ENCODE assay signal across 8 cellular contexts in the genomic region with DNA sequence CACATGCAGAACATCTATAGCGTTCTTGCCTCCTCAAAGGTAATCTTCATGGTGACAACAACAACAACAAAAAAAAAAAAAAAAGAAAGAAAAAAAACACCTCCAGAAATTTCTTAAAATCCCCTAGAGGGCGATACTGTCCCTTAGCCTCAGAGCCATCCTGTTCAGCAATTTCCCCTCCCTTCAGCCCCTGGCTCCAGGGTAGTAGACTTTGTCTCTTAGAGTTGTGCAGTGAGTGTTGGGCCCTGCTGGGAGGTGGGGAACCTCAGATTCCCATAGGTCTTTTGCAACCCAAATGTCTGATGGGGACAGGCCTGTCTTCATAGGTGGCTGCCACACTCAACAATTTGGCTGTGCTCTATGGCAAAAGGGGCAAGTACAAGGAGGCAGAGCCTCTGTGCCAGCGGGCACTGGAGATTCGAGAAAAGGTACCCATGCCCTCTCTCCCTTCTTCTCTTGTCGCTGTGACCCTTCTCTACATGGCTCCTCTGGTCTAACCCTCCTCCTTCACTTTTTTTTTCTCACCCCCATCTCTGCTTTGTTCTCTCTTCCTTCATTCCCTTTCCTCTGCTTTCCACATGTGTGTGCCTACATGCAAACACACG. TPM values are rescaled to one million over a fixed set of nuclear protein-coding genes. Genes with fewer than 3 reads are reported as not detected.
A peak's percentile ranks its signal among the peaks of the same experiment; 100 is the strongest.
DNase-seq lines count a peak whose midpoint lies in the region; ATAC-seq, FAIRE-seq and TF ChIP-seq lines count a peak whose summit lies in the region.

No MANE protein-coding gene starts in this region.

- H3K4me3 ChIP-seq in heart left ventricle, result no peak overlapping the region
- no peak overlapping the region for H3K4me3 ChIP-seq in right atrium auricular region

- H3K4me1 Mint-ChIP-seq in stimulated activated naive CD8-positive, alpha-beta T cell treated with anti-CD3 and anti-CD28 coated beads, Interleukin-15, amount 100 ng/mL, for 72 hours, result no peaks in the 10 kb centered on the region

- DNase-seq in heart left ventricle (no peak), right atrium auricular region (ENCODE audit: low spot score) (no peak), M059J (ENCODE audit: low read depth) (peak; percentile 69), foreskin keratinocyte (no peak)
- no peak for DNase-seq in stimulated activated naive CD8-positive, alpha-beta T cell treated with anti-CD3 and anti-CD28 coated beads, Interleukin-15, amount 100 ng/mL, for 72 hours
- DNase-seq in stimulated activated CD4-positive, alpha-beta T cell treated with anti-CD3 and anti-CD28 coated beads, Interleukin-1b, Interleukin-23, amount 100 ng/mL, for 48 hours, result no peak

- TF ChIP-seq POLR2A in heart left ventricle (IDR thresholded peaks at IDR 0.05), result no peak

- 66 to 67% (median 66%) methylated on average over 6 of the region's 6 CpGs for WGBS in heart left ventricle, 4 donors

- H3K9me3 ChIP-seq in heart left ventricle, result no peaks in the 10 kb centered on the region
- no peaks in the 10 kb centered on the region for H3K9me3 ChIP-seq in right atrium auricular region

- H3K36me3 ChIP-seq in heart left ventricle (peaks cover 0 to 77% (median 56%) of the 10 kb centered on the region in 9 donors), right atrium auricular region (peaks cover 54% of the 10 kb centered on the region)

- H3K4me1 ChIP-seq in heart left ventricle, result no peaks in the 10 kb centered on the region
- H3K4me1 ChIP-seq in right atrium auricular region, result no peaks in the 10 kb centered on the region
- no peaks in the 10 kb centered on the region for H3K4me1 ChIP-seq in foreskin keratinocyte

- TF ChIP-seq CTCF in heart left ventricle (IDR thresholded peaks at IDR 0.05) (peak in 9 of 12 donors; percentile 10 to 52 (median 39)), right atrium auricular region (IDR thresholded peaks at IDR 0.05) (peak in 1 of 2 donors; percentile 55), foreskin keratinocyte (conservative IDR thresholded peaks at IDR 0.05) (peak; percentile 76)

- H3K4me3 Mint-ChIP-seq in stimulated activated naive CD8-positive, alpha-beta T cell treated with anti-CD3 and anti-CD28 coated beads, Interleukin-15, amount 100 ng/mL, for 72 hours, result no peak overlapping the region

- ATAC-seq in heart left ventricle, result no peak
- ATAC-seq in foreskin keratinocyte, result peak; percentile 53
- ATAC-seq in stimulated activated naive CD8-positive, alpha-beta T cell treated with anti-CD3 and anti-CD28 coated beads, Interleukin-15, amount 100 ng/mL, for 72 hours, result peak; percentile 80
- no peak for ATAC-seq in HG03159 (IDR thresholded peaks at IDR 0.05; ENCODE audit: unreplicated experiment)

- peak; percentile 77 for FAIRE-seq in TTC549 (lab: Jason Lieb, UNC)

- H3K27me3 ChIP-seq in heart left ventricle, result no peaks in the 10 kb centered on the region
- H3K27me3 ChIP-seq in right atrium auricular region, result no peaks in the 10 kb centered on the region
- no peaks in the 10 kb centered on the region for H3K27me3 ChIP-seq in foreskin keratinocyte

- no peak overlapping the region for H3K27ac ChIP-seq in heart left ventricle
- no peak overlapping the region for H3K27ac ChIP-seq in right atrium auricular region
- no peak overlapping the region for H3K27ac ChIP-seq in foreskin keratinocyte

- H3K9me3 Mint-ChIP-seq in stimulated activated naive CD8-positive, alpha-beta T cell treated with anti-CD3 and anti-CD28 coated beads, Interleukin-15, amount 100 ng/mL, for 72 hours, result no peaks in the 10 kb centered on the region

- H3K27ac Mint-ChIP-seq in stimulated activated naive CD8-positive, alpha-beta T cell treated with anti-CD3 and anti-CD28 coated beads, Interleukin-15, amount 100 ng/mL, for 72 hours, result no peak overlapping the region

- H3K27me3 Mint-ChIP-seq in stimulated activated naive CD8-positive, alpha-beta T cell treated with anti-CD3 and anti-CD28 coated beads, Interleukin-15, amount 100 ng/mL, for 72 hours, result peaks cover 5% of the 10 kb centered on the region

- intact Hi-C loops in heart left ventricle (cut with DNase I), result loop anchor here in 5 of 10 donors (5.0 to 10.0 kb wide), 3 partner anchors 55 to 72 kb away; no protein-coding TSS in a partner anchor

RNA-seq across cellular contexts. Expression of a gene that starts 6.0 kb away (rescaled TPM):
- total RNA-seq in heart left ventricle (10 to 100 TPM in 1 of 9 donors, 1 to 10 TPM in 8; 1.4 to 10.4 (median 1.9) TPM), right atrium auricular region (10 to 100 TPM in 1 of 2 donors, 1 to 10 TPM in 1; 4.5 to 12.7 TPM), foreskin keratinocyte (90.3 and 92.5 TPM in 2 replicates)
- polyA plus RNA-seq in heart left ventricle (1 to 10 TPM; 1.8 to 4.8 TPM), foreskin keratinocyte (76.2 and 76.7 TPM in 2 replicates)
- total RNA-seq in M059J (2014; rRNA removed; shearing (Covaris generic)), result 76.3 and 162 TPM in 2 replicates

RNA-seq across cellular contexts. Expression of a gene that starts 10.7 kb away (rescaled TPM):
- total RNA-seq in heart left ventricle (10 to 100 TPM; 18.8 to 35.4 (median 26.9) TPM), right atrium auricular region (10 to 100 TPM; 22.5 to 46.5 TPM), foreskin keratinocyte (9.0 and 11.6 TPM in 2 replicates)
- polyA plus RNA-seq in heart left ventricle (10 to 100 TPM; 23.5 to 30.0 TPM), foreskin keratinocyte (9.0 and 10.7 TPM in 2 replicates)
- 14.7 and 21.1 TPM in 2 replicates for total RNA-seq in M059J (2014; rRNA removed; shearing (Covaris generic))

RNA-seq across cellular contexts. Expression of a gene that starts 10.9 kb away (rescaled TPM):
- total RNA-seq in heart left ventricle (10 to 100 TPM; 54.0 to 98.5 (median 83.1) TPM), right atrium auricular region (10 to 100 TPM; 37.0 to 41.0 TPM), foreskin keratinocyte (51.7 and 58.4 TPM in 2 replicates)
- polyA plus RNA-seq in heart left ventricle (100 to 1,000 TPM; 119 to 142 TPM), foreskin keratinocyte (87.2 and 90.8 TPM in 2 replicates)
- 43.4 and 55.4 TPM in 2 replicates for total RNA-seq in M059J (2014; rRNA removed; shearing (Covaris generic))

RNA-seq across cellular contexts. Expression of a gene that starts 16.5 kb away (rescaled TPM):
- total RNA-seq in heart left ventricle (10 to 100 TPM in 2 of 9 donors, 1 to 10 TPM in 7; 5.6 to 13.2 (median 7.9) TPM), right atrium auricular region (1 to 10 TPM; 6.5 to 9.0 TPM), foreskin keratinocyte (12.6 and 14.4 TPM in 2 replicates)
- polyA plus RNA-seq in heart left ventricle (1 to 10 TPM; 3.5 to 6.1 TPM), foreskin keratinocyte (6.5 and 7.1 TPM in 2 replicates)
- 8.3 and 17.7 TPM in 2 replicates for total RNA-seq in M059J (2014; rRNA removed; shearing (Covaris generic))

RNA-seq across cellular contexts. Expression of a gene that starts 48.7 kb away (rescaled TPM):
- 10 to 100 TPM; 22.7 to 36.5 (median 32.3) TPM for total RNA-seq in heart left ventricle
- polyA plus RNA-seq in heart left ventricle, result 10 to 100 TPM; 18.7 to 53.4 TPM
- 10 to 100 TPM; 29.0 to 40.6 TPM for total RNA-seq in right atrium auricular region
- total RNA-seq in M059J (2014; rRNA removed; shearing (Covaris generic)), result 153 and 195 TPM in 2 replicates
- total RNA-seq in foreskin keratinocyte, result 115 and 119 TPM in 2 replicates
- 111 and 112 TPM in 2 replicates for polyA plus RNA-seq in foreskin keratinocyte

Comparison
In these comparisons a context has a peak if more than half of its experiments do, and no peak if none do; other contexts are left out.
1. ATAC-seq: peak in foreskin keratinocyte (single experiment) and stimulated activated naive CD8-positive, alpha-beta T cell treated with anti-CD3 and anti-CD28 coated beads, Interleukin-15, amount 100 ng/mL, for 72 hours (single experiment); none in heart left ventricle (0 of 4) and HG03159 (single experiment).